15 cellular contexts compared by ENCODE assay signal in the genomic region with DNA sequence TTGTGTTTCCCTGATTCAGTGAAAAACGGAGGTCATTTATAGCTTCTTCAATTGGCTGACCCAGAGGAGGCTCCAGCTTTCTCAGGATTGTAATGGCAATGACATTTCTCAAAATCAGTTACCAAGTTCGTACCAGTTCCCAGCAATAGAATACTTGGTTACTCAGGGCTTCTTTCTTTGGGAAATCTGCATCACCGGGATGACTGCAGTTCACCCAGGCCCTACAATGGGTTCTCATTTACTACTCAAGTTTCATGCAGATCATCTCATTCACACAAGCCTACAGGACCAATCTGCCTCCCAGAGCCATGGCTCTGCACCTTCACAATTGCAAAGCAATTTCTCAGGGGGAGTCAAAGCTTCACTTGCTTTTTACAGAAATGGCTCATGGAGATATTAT.
"Had no signal": no experiment of that assay in that cellular context is flagged by ENCODE, and none has a peak within 500 bp of the region (broad histone marks: within the 10 kb centered on the region; RNA-seq: fewer than 3 reads in every experiment).

No MANE protein-coding gene starts in this region.

- FAIRE-seq: kidney, TTC549 had no signal

- H3K27me3 ChIP-seq: hepatocyte had no signal

- H3K27ac ChIP-seq: hepatocyte had no signal

- H3K4me3 ChIP-seq: hepatocyte had no signal

- DNase-seq: activated CD4-positive, alpha-beta T cell treated with anti-CD3 and anti-CD28 coated beads, Interleukin-2, amount 50 U/mL, for 48 hours; activated CD4-positive, CD25-positive, alpha-beta regulatory T cell treated with anti-CD3 and anti-CD28 coated beads, Interleukin-2, amount 50 U/mL, for 72 hours; activated gamma-delta T cell; activated T-cell treated with anti-CD3 and anti-CD28 coated beads, Interleukin-2, amount 50 U/mL, for 48 hours; amygdala; cerebellar nuclear complex; kidney; left ventricle myocardium superior; nephron progenitor cell; retina; stimulated activated CD4-positive, alpha-beta T cell treated with anti-CD3 and anti-CD28 coated beads, Interleukin-15, amount 100 ng/mL, for 24 hours; stimulated activated CD4-positive, alpha-beta T cell treated with anti-CD3 and anti-CD28 coated beads, Interleukin-4, amount 100 ng/mL, for 24 hours; T-helper 17 cell had no signal
